In genomic region chr5:88660326-88660946, GRCh38 we compare ENCODE assay signal across 8 cellular contexts.
A peak's percentile ranks its signal among the peaks of the same experiment; 100 is the strongest.
DNase-seq lines count a peak whose midpoint lies in the region; ATAC-seq and TF ChIP-seq lines count a peak whose summit lies in the region.

No MANE protein-coding gene starts in this region.

- no peak for TF ChIP-seq POLR2A in vagina (IDR thresholded peaks at IDR 0.05)

- peak overlapping the region; percentile 50 for H3K4me3 ChIP-seq in GM23338
- peak overlapping the region; percentile 52 for H3K4me3 ChIP-seq in LNCaP clone FGC (ENCODE audit: low read depth, low read length)
- peak overlapping the region; percentile 77 for H3K4me3 ChIP-seq in adipocyte (ENCODE audit: low read length)
- H3K4me3 ChIP-seq in vagina: peak overlapping the region; percentile 34 to 44

- H3K27me3 Mint-ChIP-seq in GM23338 (ENCODE audit: insufficient read depth, low read depth, poor library complexity): peaks cover 71% of the 10 kb centered on the region

- H3K27ac Mint-ChIP-seq in GM23338: no peak overlapping the region

- no peaks in the 10 kb centered on the region for H4K20me1 ChIP-seq in GM23338 (replicated peaks; ENCODE audit: insufficient read depth)

- TF ChIP-seq CTCF in GM23338 (conservative IDR thresholded peaks at IDR 0.05; ENCODE audit: low read depth in 2 of 2): no peak
- no peak for TF ChIP-seq CTCF in LNCaP clone FGC (IDR thresholded peaks at IDR 0.05; ENCODE audit: control insufficient read depth, extremely low read depth, insufficient read depth)
- TF ChIP-seq CTCF in vagina (IDR thresholded peaks at IDR 0.05): no peak

- no peaks in the 10 kb centered on the region for H3K9me3 Mint-ChIP-seq in GM23338

- ATAC-seq in GM23338: peak; percentile 33

- H3K4me3 Mint-ChIP-seq in GM23338: peak overlapping the region; percentile 65

- no peaks in the 10 kb centered on the region for H3K79me2 ChIP-seq in GM23338 (replicated peaks; ENCODE audit: insufficient read depth)

- H3K4me1 ChIP-seq in GM23338 (ENCODE audit: insufficient read depth) (peaks cover 55% of the 10 kb centered on the region), adipocyte (ENCODE audit: control insufficient read depth, insufficient read depth, low read length) (peaks cover 5% of the 10 kb centered on the region), vagina (peaks cover 12% of the 10 kb centered on the region)

- H3K4me2 ChIP-seq in GM23338: peak overlapping the region; percentile 72

- intact Hi-C loops in vagina (cut with DNase I): no loop called here

- H3K27ac ChIP-seq in GM23338 (ENCODE audit: low read depth) (no peak overlapping the region), vagina (no peak overlapping the region)

- peaks cover 75% of the 10 kb centered on the region for H3K27me3 ChIP-seq in GM23338 (ENCODE audit: insufficient read depth)
- H3K27me3 ChIP-seq in adipocyte (replicated peaks; ENCODE audit: control insufficient read depth, insufficient read depth, low read length): peaks cover 53% of the 10 kb centered on the region
- H3K27me3 ChIP-seq in vagina: peaks cover 26% of the 10 kb centered on the region

- H2AFZ ChIP-seq in GM23338: no peak overlapping the region

- H3K9me3 ChIP-seq in adipocyte (ENCODE audit: control insufficient read depth, low read length) (no peaks in the 10 kb centered on the region), vagina (no peaks in the 10 kb centered on the region)

- H3K36me3 ChIP-seq in GM23338 (ENCODE audit: insufficient read depth) (no peaks in the 10 kb centered on the region), adipocyte (ENCODE audit: control insufficient read depth, insufficient read depth, low read length, severe bottlenecking) (no peaks in the 10 kb centered on the region), vagina (no peaks in the 10 kb centered on the region)

- peaks cover 7% of the 10 kb centered on the region; the same call in 1 of the 2 replicates for H3F3A ChIP-seq in GM23338 (replicated peaks; ENCODE audit: low read depth)

- DNase-seq in SIG-M5 treated with dmso at 0.1 percent for 504 hours (lab: John Stamatoyannopoulos, UW; ENCODE audit: unreplicated experiment): peak; percentile 37
- DNase-seq in SIG-M5 (lab: John Stamatoyannopoulos, UW): no peak
- DNase-seq in GM23338 (ENCODE audit: low spot score): peak; percentile 73
- no peak for DNase-seq in LNCaP clone FGC (ENCODE audit: low read depth)
- DNase-seq in adipocyte (ENCODE audit: low read depth): no peak
- peak; percentile 51 for DNase-seq in kidney tubule cell (ENCODE audit: low spot score)
- DNase-seq in vagina (ENCODE audit: extremely low spot score in 2 of 2): no peak
- no peak for DNase-seq in activated CD8-positive, alpha-beta memory T cell treated with anti-CD3 and anti-CD28 coated beads, Interleukin-2, amount 50 U/mL, for 48 hours

- peaks cover 49% of the 10 kb centered on the region for H3K4me1 Mint-ChIP-seq in GM23338

- H3K36me3 Mint-ChIP-seq in GM23338 (ENCODE audit: low read depth): no peaks in the 10 kb centered on the region; the same call in 2 of the 3 replicates

- H3K9me2 ChIP-seq in GM23338 (ENCODE audit: insufficient read depth): no peaks in the 10 kb centered on the region

- H3K9ac ChIP-seq in adipocyte (ENCODE audit: low read length): no peak overlapping the region

TF ChIP-seq in GM23338, 12 proteins besides CTCF, POLR2A, EP300 and RAD21 (continues in another document):
- TF ChIP-seq NANOG (IDR thresholded peaks at IDR 0.05; ENCODE audit: borderline replicate concordance) (no peak), STAT1 (IDR thresholded peaks at IDR 0.05; ENCODE audit: unreplicated experiment) (no peak), ZNF114 (CRISPR knock-in tag; IDR thresholded peaks at IDR 0.05) (no peak), ZNF462 (CRISPR knock-in tag; IDR thresholded peaks at IDR 0.05) (no peak), ZNF331 (CRISPR knock-in tag; IDR thresholded peaks at IDR 0.05; ENCODE audit: low read depth) (no peak), EZH2phosphoT487 (IDR thresholded peaks at IDR 0.05; ENCODE audit: unreplicated experiment) (no peak), CREB1 (CRISPR knock-in tag; IDR thresholded peaks at IDR 0.05; ENCODE audit: low read depth) (no peak), POLR2AphosphoS5 (IDR thresholded peaks at IDR 0.05; ENCODE audit: low read depth) (no peak), EZH2 (IDR thresholded peaks at IDR 0.05; ENCODE audit: low read depth, unreplicated experiment) (no peak), JUNB (IDR thresholded peaks at IDR 0.05; ENCODE audit: unreplicated experiment) (no peak)
- TF ChIP-seq, protein P1, sequence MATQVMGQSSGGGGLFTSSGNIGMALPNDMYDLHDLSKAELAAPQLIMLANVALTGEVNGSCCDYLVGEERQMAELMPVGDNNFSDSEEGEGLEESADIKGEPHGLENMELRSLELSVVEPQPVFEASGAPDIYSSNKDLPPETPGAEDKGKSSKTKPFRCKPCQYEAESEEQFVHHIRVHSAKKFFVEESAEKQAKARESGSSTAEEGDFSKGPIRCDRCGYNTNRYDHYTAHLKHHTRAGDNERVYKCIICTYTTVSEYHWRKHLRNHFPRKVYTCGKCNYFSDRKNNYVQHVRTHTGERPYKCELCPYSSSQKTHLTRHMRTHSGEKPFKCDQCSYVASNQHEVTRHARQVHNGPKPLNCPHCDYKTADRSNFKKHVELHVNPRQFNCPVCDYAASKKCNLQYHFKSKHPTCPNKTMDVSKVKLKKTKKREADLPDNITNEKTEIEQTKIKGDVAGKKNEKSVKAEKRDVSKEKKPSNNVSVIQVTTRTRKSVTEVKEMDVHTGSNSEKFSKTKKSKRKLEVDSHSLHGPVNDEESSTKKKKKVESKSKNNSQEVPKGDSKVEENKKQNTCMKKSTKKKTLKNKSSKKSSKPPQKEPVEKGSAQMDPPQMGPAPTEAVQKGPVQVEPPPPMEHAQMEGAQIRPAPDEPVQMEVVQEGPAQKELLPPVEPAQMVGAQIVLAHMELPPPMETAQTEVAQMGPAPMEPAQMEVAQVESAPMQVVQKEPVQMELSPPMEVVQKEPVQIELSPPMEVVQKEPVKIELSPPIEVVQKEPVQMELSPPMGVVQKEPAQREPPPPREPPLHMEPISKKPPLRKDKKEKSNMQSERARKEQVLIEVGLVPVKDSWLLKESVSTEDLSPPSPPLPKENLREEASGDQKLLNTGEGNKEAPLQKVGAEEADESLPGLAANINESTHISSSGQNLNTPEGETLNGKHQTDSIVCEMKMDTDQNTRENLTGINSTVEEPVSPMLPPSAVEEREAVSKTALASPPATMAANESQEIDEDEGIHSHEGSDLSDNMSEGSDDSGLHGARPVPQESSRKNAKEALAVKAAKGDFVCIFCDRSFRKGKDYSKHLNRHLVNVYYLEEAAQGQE (IDR thresholded peaks at IDR 0.05; ENCODE audit: unreplicated experiment): no peak

Comparison
In these comparisons a context has a peak if more than half of its experiments do, and no peak if none do; other contexts are left out.
1. DNase-seq: peak in SIG-M5 treated with dmso at 0.1 percent for 504 hours (single experiment), GM23338 (single experiment) and kidney tubule cell (single experiment); none in SIG-M5 (single experiment), LNCaP clone FGC (single experiment), adipocyte (single experiment), vagina (0 of 2) and activated CD8-positive, alpha-beta memory T cell treated with anti-CD3 and anti-CD28 coated beads, Interleukin-2, amount 50 U/mL, for 48 hours (single experiment).
2. Peak in every context shown above with its lines, with median percentiles within 50 percentile points of each other: H3K4me3 ChIP-seq.